1 cellular context compared by ENCODE assay signal in genomic region chr21:41387824-41388223, GRCh38.
TF ChIP-seq lines count a peak whose summit lies in the region.

No MANE protein-coding gene starts in this region.

TF ChIP-seq in H1, 55 proteins besides CTCF, POLR2A, EP300 and RAD21:
- TF ChIP-seq TEAD4 (IDR thresholded peaks at IDR 0.05; ENCODE audit: low read depth, low read length): no peak
- TF ChIP-seq RFX5 (IDR thresholded peaks at IDR 0.05; ENCODE audit: borderline replicate concordance, low read depth, low read length): no peak
- TF ChIP-seq SAP30 (IDR thresholded peaks at IDR 0.05; ENCODE audit: insufficient read depth, insufficient replicate concordance, low read length): no peak
- no peak for TF ChIP-seq SP1 (IDR thresholded peaks at IDR 0.05; ENCODE audit: low read depth, low read length)
- TF ChIP-seq FOSL1 (IDR thresholded peaks at IDR 0.05; ENCODE audit: insufficient read depth, low read depth, low read length): no peak
- no peak for TF ChIP-seq USF2 (IDR thresholded peaks at IDR 0.05; ENCODE audit: low read length)
- TF ChIP-seq JUN (IDR thresholded peaks at IDR 0.05; ENCODE audit: low read depth, low read length): no peak
- no peak for TF ChIP-seq CHD7 (IDR thresholded peaks at IDR 0.05; ENCODE audit: insufficient replicate concordance, low read length)
- TF ChIP-seq KDM4A (IDR thresholded peaks at IDR 0.05; ENCODE audit: low read depth, low read length, severe bottlenecking): no peak
- TF ChIP-seq GTF2F1 (IDR thresholded peaks at IDR 0.05; ENCODE audit: borderline replicate concordance, low read depth, low read length): no peak
- no peak for TF ChIP-seq TAF1 (IDR thresholded peaks at IDR 0.05; ENCODE audit: low read depth, low read length)
- TF ChIP-seq GABPA (IDR thresholded peaks at IDR 0.05; ENCODE audit: borderline replicate concordance, insufficient read depth, low read length): no peak
- TF ChIP-seq TAF7 (optimal IDR thresholded peaks at IDR 0.05; ENCODE audit: borderline replicate concordance, low read depth, low read length): no peak
- no peak for TF ChIP-seq POLR2AphosphoS5 (IDR thresholded peaks at IDR 0.05; ENCODE audit: low read depth, low read length)
- TF ChIP-seq BACH1 (IDR thresholded peaks at IDR 0.05; ENCODE audit: low read length): no peak
- TF ChIP-seq YY1 (IDR thresholded peaks at IDR 0.05; ENCODE audit: low read depth, low read length): no peak
- no peak for TF ChIP-seq NRF1 (IDR thresholded peaks at IDR 0.05; ENCODE audit: low read depth, low read length)
- no peak for TF ChIP-seq SIN3A (conservative IDR thresholded peaks at IDR 0.05 in 1 of 2, IDR thresholded peaks at IDR 0.05 in 1 of 2; ENCODE audit: low read depth in 1 of 2, low read length in 2 of 2)
- TF ChIP-seq PHF8 (conservative IDR thresholded peaks at IDR 0.05; ENCODE audit: low read depth, low read length): no peak
